21 cellular contexts compared by ENCODE assay signal in the genomic region with DNA sequence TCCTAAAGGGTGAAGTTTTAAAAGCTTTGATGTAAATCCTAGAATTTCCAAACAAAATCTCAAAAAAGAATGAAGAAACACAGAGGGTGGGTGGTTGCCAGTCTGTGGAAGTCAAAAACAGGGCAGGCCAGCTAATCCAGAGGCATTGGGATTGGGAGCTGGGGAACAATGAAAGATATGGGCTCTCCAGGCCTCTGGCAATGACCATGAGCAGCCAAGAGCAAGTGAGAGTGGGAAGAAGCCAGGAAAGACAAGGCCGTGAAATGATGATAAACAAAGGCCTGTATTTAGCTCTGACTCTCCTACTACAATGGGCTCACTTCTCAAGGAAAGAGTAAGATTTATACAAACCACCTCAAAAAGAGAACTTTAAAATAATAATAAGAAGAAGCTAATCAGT.
DNase-seq lines count a peak whose midpoint lies in the region; ATAC-seq, FAIRE-seq and TF ChIP-seq lines count a peak whose summit lies in the region.
"Had no signal": no experiment of that assay in that cellular context is flagged by ENCODE, and none has a peak within 500 bp of the region (broad histone marks: within the 10 kb centered on the region; RNA-seq: fewer than 3 reads in every experiment).

No MANE protein-coding gene starts in this region.

- CTCF ChIA-PET in K562 (lab: Yijun Ruan, JAX; ENCODE audit: low intra/inter-chr PET ratio), result no interaction called here

- H3K4me3 Mint-ChIP-seq in nephron, result no peak overlapping the region
- H3K4me3 Mint-ChIP-seq: activated B cell treated with CpG ODN at 0.5 μM for 24 hours; CD4-positive, alpha-beta memory T cell; effector memory CD8-positive, alpha-beta T cell had no signal

- ATAC-seq in K562, result no peak
- peak; percentile 63 to 76 for ATAC-seq in left cardiac atrium
- no peak for ATAC-seq in thoracic aorta (ENCODE audit: insufficient number of reproducible peaks, low FRiP score, low read depth)
- ATAC-seq: body of pancreas; effector memory CD8-positive, alpha-beta T cell had no signal

- H3K9me3 Mint-ChIP-seq in nephron, result no peaks in the 10 kb centered on the region
- H3K9me3 Mint-ChIP-seq: activated B cell treated with CpG ODN at 0.5 μM for 24 hours had no signal

- 13% methylated on average over 1 of the region's 1 CpG for whole genome bisulfite sequencing in K562 (ENCODE audit: insufficient coverage, low coverage, missing lambda C conversion rate)

- no peaks in the 10 kb centered on the region for H3K27me3 Mint-ChIP-seq in nephron (ENCODE audit: low read depth)
- H3K27me3 Mint-ChIP-seq: activated B cell treated with CpG ODN at 0.5 μM for 24 hours; effector memory CD8-positive, alpha-beta T cell had no signal

- POLR2A ChIA-PET in K562 (lab: Yijun Ruan, JAX), result interaction anchor here (1.3 to 1.4 kb wide), 2 partner anchors 12 to 37 kb away, joined by 3 to 4 read pairs; no protein-coding TSS in a partner anchor

- peaks cover 22% of the 10 kb centered on the region for H3K4me1 Mint-ChIP-seq in nephron
- H3K4me1 Mint-ChIP-seq: activated B cell treated with CpG ODN at 0.5 μM for 24 hours; CD4-positive, alpha-beta memory T cell had no signal

- peak; percentile 11 for FAIRE-seq in K562 (lab: Jason Lieb, UNC)
- no peak for FAIRE-seq in HTR-8/SVneo (lab: Jason Lieb, UNC)

- no peaks in the 10 kb centered on the region for H3K9me1 ChIP-seq in K562 (ENCODE audit: control insufficient read depth, insufficient read depth, low read length)

- no peaks in the 10 kb centered on the region for H3K79me2 ChIP-seq in K562 (ENCODE audit: control insufficient read depth, insufficient read depth, low read length)

- intact Hi-C loops in K562 (cut with micrococcal nuclease) (no loop called here), left cardiac atrium (cut with DNase I) (no loop called here)

- H3K4me1 ChIP-seq in K562 (replicated peaks in 1 of 2; ENCODE audit: control insufficient read depth in 2 of 2, insufficient read depth in 2 of 2, low read length in 2 of 2) (no peaks in the 10 kb centered on the region), thoracic aorta (ENCODE audit: control insufficient read depth in 1 of 2, low read depth in 2 of 2) (peaks cover 5 to 17% of the 10 kb centered on the region in 2 donors)
- H3K4me1 ChIP-seq: body of pancreas, vagina had no signal

- peak overlapping the region in 2 of 3 experiments; percentile 63 to 67 for H3K27ac Mint-ChIP-seq in nephron
- H3K27ac Mint-ChIP-seq: activated B cell treated with CpG ODN at 0.5 μM for 24 hours; CD4-positive, alpha-beta memory T cell; effector memory CD8-positive, alpha-beta T cell had no signal

- H2AFZ ChIP-seq in K562 (ENCODE audit: low read depth, low read length), result no peak overlapping the region

- BruUV-seq in K562 (replicated peaks; lab: Mats Ljungman, UMichigan), result no TSS peak

- H3K36me3 ChIP-seq in K562 (ENCODE audit: control insufficient read depth, insufficient read depth, low read length) (no peaks in the 10 kb centered on the region), thoracic aorta (no peaks in the 10 kb centered on the region)
- H3K36me3 ChIP-seq: vagina had no signal

- DNase-seq in K562 (ENCODE audit: extremely low read depth in 1 of 4, low spot score in 3 of 4) (no peak), left cardiac atrium (no peak), thoracic aorta (ENCODE audit: low spot score) (no peak), HTR-8/SVneo (ENCODE audit: insufficient read length, low spot score) (no peak), DMS79 treated with DMSO at 0.1 percent for 48 hours (lab: John Stamatoyannopoulos, UW) (no peak), A172 (ENCODE audit: low spot score) (no peak)
- DNase-seq: activated B cell treated with CpG ODN at 0.5 μM for 24 hours; activated CD4-positive, alpha-beta T cell treated with anti-CD3 and anti-CD28 coated beads, Interleukin-2, amount 50 U/mL, for 48 hours; activated effector memory CD4-positive, alpha-beta T cell treated with anti-CD3 and anti-CD28 coated beads, Interleukin-2, amount 50 U/mL, for 16 hours; body of pancreas; CD4-positive, alpha-beta memory T cell; effector memory CD8-positive, alpha-beta T cell; H7; IMR-90; left colon; NCI-H2107; NCI-H526 treated with DMSO at 0.1 percent for 48 hours; stimulated activated CD8-positive, alpha-beta memory T cell treated with anti-CD3 and anti-CD28 coated beads, Interleukin-4, amount 100 ng/mL, for 48 hours; T1000 had no signal

- TF ChIP-seq CTCF in K562 (IDR thresholded peaks at IDR 0.05 in 2 of 3, conservative IDR thresholded peaks at IDR 0.05 in 1 of 3; ENCODE audit: insufficient read depth in 2 of 3, low read depth in 1 of 3, low read length in 3 of 3), result no peak
- no peak for TF ChIP-seq CTCF in nephron (IDR thresholded peaks at IDR 0.05; ENCODE audit: unreplicated experiment in 3 of 3)
- no peak for TF ChIP-seq CTCF in thoracic aorta (IDR thresholded peaks at IDR 0.05)

- no peak for TF ChIP-seq POLR2A in K562 (conservative IDR thresholded peaks at IDR 0.05)

- H3K9me3 ChIP-seq in K562 (replicated peaks; ENCODE audit: control insufficient read depth, insufficient read depth, low read depth, low read length) (no peaks in the 10 kb centered on the region), thoracic aorta (no peaks in the 10 kb centered on the region)
- H3K9me3 ChIP-seq: body of pancreas, vagina had no signal

- TF ChIP-seq RAD21 in K562 (CRISPR knock-in tag; conservative IDR thresholded peaks at IDR 0.05 in 1 of 2, IDR thresholded peaks at IDR 0.05 in 1 of 2), result no peak

- no peaks in the 10 kb centered on the region for H3K36me3 Mint-ChIP-seq in nephron (ENCODE audit: low read depth)
- H3K36me3 Mint-ChIP-seq: CD4-positive, alpha-beta memory T cell had no signal

- H4K20me1 ChIP-seq in K562 (replicated peaks; ENCODE audit: control insufficient read depth, insufficient read depth, low read length), result no peaks in the 10 kb centered on the region

- TF ChIP-seq EP300 in K562 (IDR thresholded peaks at IDR 0.05; ENCODE audit: low read length), result no peak

- no peak overlapping the region for H3K9ac ChIP-seq in K562 (ENCODE audit: insufficient read depth in 1 of 2, low read depth in 2 of 2, low read length in 2 of 2)

- H3K4me3 ChIP-seq in K562 (no peak overlapping the region), thoracic aorta (no peak overlapping the region)
- H3K4me3 ChIP-seq: body of pancreas, vagina had no signal

- no peak overlapping the region for H3K27ac ChIP-seq in K562 (ENCODE audit: extremely low read depth, low read depth, low read length)
- H3K27ac ChIP-seq in thoracic aorta, result peak overlapping the region; percentile 65 to 77
- H3K27ac ChIP-seq: body of pancreas, vagina had no signal

- H3K4me2 ChIP-seq in K562 (ENCODE audit: insufficient read depth, low read length), result no peak overlapping the region

- in situ Hi-C loops in K562 (cut with MboI), result no loop called here

- H3K27me3 ChIP-seq in K562 (ENCODE audit: control insufficient read depth in 2 of 2, insufficient read depth in 2 of 2, low read length in 2 of 2) (no peaks in the 10 kb centered on the region), thoracic aorta (replicated peaks; ENCODE audit: insufficient read depth) (no peaks in the 10 kb centered on the region)
- H3K27me3 ChIP-seq: body of pancreas, vagina had no signal

TF ChIP-seq in K562, 482 proteins besides CTCF, POLR2A, EP300 and RAD21 (continues in another document):
- no peak for TF ChIP-seq SRSF7 (optimal IDR thresholded peaks at IDR 0.05; ENCODE audit: low read depth, low read length)
- TF ChIP-seq, protein P1, sequence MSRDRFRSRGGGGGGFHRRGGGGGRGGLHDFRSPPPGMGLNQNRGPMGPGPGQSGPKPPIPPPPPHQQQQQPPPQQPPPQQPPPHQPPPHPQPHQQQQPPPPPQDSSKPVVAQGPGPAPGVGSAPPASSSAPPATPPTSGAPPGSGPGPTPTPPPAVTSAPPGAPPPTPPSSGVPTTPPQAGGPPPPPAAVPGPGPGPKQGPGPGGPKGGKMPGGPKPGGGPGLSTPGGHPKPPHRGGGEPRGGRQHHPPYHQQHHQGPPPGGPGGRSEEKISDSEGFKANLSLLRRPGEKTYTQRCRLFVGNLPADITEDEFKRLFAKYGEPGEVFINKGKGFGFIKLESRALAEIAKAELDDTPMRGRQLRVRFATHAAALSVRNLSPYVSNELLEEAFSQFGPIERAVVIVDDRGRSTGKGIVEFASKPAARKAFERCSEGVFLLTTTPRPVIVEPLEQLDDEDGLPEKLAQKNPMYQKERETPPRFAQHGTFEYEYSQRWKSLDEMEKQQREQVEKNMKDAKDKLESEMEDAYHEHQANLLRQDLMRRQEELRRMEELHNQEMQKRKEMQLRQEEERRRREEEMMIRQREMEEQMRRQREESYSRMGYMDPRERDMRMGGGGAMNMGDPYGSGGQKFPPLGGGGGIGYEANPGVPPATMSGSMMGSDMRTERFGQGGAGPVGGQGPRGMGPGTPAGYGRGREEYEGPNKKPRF (IDR thresholded peaks at IDR 0.05; ENCODE audit: low read depth, low read length), result no peak
- TF ChIP-seq ARID1B (IDR thresholded peaks at IDR 0.05), result no peak
- TF ChIP-seq ZNF75A (CRISPR knock-in tag; IDR thresholded peaks at IDR 0.05), result no peak
- TF ChIP-seq ZNF347 (CRISPR knock-in tag; IDR thresholded peaks at IDR 0.05; ENCODE audit: low read depth), result no peak
- TF ChIP-seq HDAC2 (IDR thresholded peaks at IDR 0.05), result no peak
- TF ChIP-seq RFX7 (CRISPR knock-in tag; IDR thresholded peaks at IDR 0.05), result no peak
- TF ChIP-seq, protein P2, sequence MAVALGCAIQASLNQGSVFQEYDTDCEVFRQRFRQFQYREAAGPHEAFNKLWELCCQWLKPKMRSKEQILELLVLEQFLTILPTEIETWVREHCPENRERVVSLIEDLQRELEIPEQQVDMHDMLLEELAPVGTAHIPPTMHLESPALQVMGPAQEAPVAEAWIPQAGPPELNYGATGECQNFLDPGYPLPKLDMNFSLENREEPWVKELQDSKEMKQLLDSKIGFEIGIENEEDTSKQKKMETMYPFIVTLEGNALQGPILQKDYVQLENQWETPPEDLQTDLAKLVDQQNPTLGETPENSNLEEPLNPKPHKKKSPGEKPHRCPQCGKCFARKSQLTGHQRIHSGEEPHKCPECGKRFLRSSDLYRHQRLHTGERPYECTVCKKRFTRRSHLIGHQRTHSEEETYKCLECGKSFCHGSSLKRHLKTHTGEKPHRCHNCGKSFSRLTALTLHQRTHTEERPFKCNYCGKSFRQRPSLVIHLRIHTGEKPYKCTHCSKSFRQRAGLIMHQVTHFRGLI (CRISPR knock-in tag; IDR thresholded peaks at IDR 0.05), result no peak
- no peak for TF ChIP-seq TRIM28 (IDR thresholded peaks at IDR 0.05)
- TF ChIP-seq TEAD4 (IDR thresholded peaks at IDR 0.05; ENCODE audit: low read length), result no peak
- no peak for TF ChIP-seq TEAD4 (CRISPR knock-in tag; IDR thresholded peaks at IDR 0.05; ENCODE audit: borderline replicate concordance)
- TF ChIP-seq XRCC4 (IDR thresholded peaks at IDR 0.05; ENCODE audit: extremely low read depth, insufficient read depth, insufficient read length), result no peak

Comparison
In these comparisons a context has a peak if more than half of its experiments do, and no peak if none do; other contexts are left out.
1. ATAC-seq: peak in left cardiac atrium (2 of 2); none in K562 (single experiment) and thoracic aorta (single experiment).